In genomic region chr10:45625879-45626278, GRCh38 we compare ENCODE assay signal across 2 cellular contexts.
A peak's percentile ranks its signal among the peaks of the same experiment; 100 is the strongest.
TF ChIP-seq lines count a peak whose summit lies in the region.

No MANE protein-coding gene starts in this region.

TF ChIP-seq in liver, 16 proteins besides CTCF, POLR2A, EP300 and RAD21 (continued from another document):
- no peak for TF ChIP-seq GABPA (IDR thresholded peaks at IDR 0.05 in 1 of 2, conservative IDR thresholded peaks at IDR 0.05 in 1 of 2)
- TF ChIP-seq MAX (IDR thresholded peaks at IDR 0.05), result peak; percentile 31
- peak; percentile 64 for TF ChIP-seq REST (IDR thresholded peaks at IDR 0.05)
- TF ChIP-seq TAF1 (conservative IDR thresholded peaks at IDR 0.05), result no peak
- peak; percentile 53 to 73 for TF ChIP-seq HNF4A (conservative IDR thresholded peaks at IDR 0.05)
- TF ChIP-seq FOXA2 (IDR thresholded peaks at IDR 0.05), result peak; percentile 45
- TF ChIP-seq HNF4G (IDR thresholded peaks at IDR 0.05), result no peak
- peak; percentile 61 for TF ChIP-seq YY1 (IDR thresholded peaks at IDR 0.05)
- TF ChIP-seq ZBTB33 (IDR thresholded peaks at IDR 0.05), result peak; percentile 51

TF ChIP-seq in HepG2, 621 proteins besides CTCF, POLR2A, EP300 and RAD21 (continued from another document):
- TF ChIP-seq ZNF407 (CRISPR knock-in tag; IDR thresholded peaks at IDR 0.05; ENCODE audit: not compliant biosample characterization), result no peak
- TF ChIP-seq GFI1 (CRISPR knock-in tag; IDR thresholded peaks at IDR 0.05; ENCODE audit: borderline replicate concordance), result no peak
- TF ChIP-seq MAFG (CRISPR knock-in tag; IDR thresholded peaks at IDR 0.05), result no peak
- TF ChIP-seq CCAR2 (optimal IDR thresholded peaks at IDR 0.05; ENCODE audit: low read depth, low read length), result no peak
- TF ChIP-seq, protein P1, sequence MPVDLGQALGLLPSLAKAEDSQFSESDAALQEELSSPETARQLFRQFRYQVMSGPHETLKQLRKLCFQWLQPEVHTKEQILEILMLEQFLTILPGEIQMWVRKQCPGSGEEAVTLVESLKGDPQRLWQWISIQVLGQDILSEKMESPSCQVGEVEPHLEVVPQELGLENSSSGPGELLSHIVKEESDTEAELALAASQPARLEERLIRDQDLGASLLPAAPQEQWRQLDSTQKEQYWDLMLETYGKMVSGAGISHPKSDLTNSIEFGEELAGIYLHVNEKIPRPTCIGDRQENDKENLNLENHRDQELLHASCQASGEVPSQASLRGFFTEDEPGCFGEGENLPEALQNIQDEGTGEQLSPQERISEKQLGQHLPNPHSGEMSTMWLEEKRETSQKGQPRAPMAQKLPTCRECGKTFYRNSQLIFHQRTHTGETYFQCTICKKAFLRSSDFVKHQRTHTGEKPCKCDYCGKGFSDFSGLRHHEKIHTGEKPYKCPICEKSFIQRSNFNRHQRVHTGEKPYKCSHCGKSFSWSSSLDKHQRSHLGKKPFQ (CRISPR knock-in tag; IDR thresholded peaks at IDR 0.05; ENCODE audit: insufficient replicate concordance), result no peak
- no peak for TF ChIP-seq MXD4 (CRISPR knock-in tag; IDR thresholded peaks at IDR 0.05)
- TF ChIP-seq PTBP1 (IDR thresholded peaks at IDR 0.05; ENCODE audit: low read depth, low read length, poor library complexity, severe bottlenecking), result no peak
- no peak for TF ChIP-seq FOXP4 (CRISPR knock-in tag; IDR thresholded peaks at IDR 0.05)
- no peak for TF ChIP-seq ZMYM4 (CRISPR knock-in tag; IDR thresholded peaks at IDR 0.05)
- TF ChIP-seq BCL6 (CRISPR knock-in tag; IDR thresholded peaks at IDR 0.05), result no peak
- TF ChIP-seq STAG1 (CRISPR knock-in tag; IDR thresholded peaks at IDR 0.05), result no peak
- TF ChIP-seq CBX1 (IDR thresholded peaks at IDR 0.05; ENCODE audit: low read depth), result no peak
